ENCODE assay signal across 22 cellular contexts in genomic region chr3:2822611-2823010, GRCh38.
"Had no signal": no experiment of that assay in that cellular context is flagged by ENCODE, and none has a peak within 500 bp of the region (broad histone marks: within the 10 kb centered on the region; RNA-seq: fewer than 3 reads in every experiment).

No MANE protein-coding gene starts in this region.

- DNase-seq: IMR-90; Kasumi-1; KG1; MM.1S; NCI-H1092 treated with DMSO at 0.1 percent for 48 hours; NCI-H1436; NCI-H187; NCI-H2029; NCI-H2081 treated with DMSO at 0.1 percent for 48 hours; NCI-H2171; NCI-H226; NCI-H446; NCI-H510A; NCI-H524 treated with DMSO at 0.1 percent for 48 hours; NCI-H774; NK-92 treated with Interleukin-12 subunit alpha and Interleukin-12 subunit beta, amount 100 ng/mL, for 24 hours; SHP77 had no signal

- ATAC-seq: HepG2, Panc1, PC-3, SK-N-SH treated with all-trans-retinoic acid at 6 μM for 48 hours had no signal

- H3K27ac ChIP-seq: RWPE1 had no signal
